Comparison of ENCODE assay signal across 18 cellular contexts in the genomic region with DNA sequence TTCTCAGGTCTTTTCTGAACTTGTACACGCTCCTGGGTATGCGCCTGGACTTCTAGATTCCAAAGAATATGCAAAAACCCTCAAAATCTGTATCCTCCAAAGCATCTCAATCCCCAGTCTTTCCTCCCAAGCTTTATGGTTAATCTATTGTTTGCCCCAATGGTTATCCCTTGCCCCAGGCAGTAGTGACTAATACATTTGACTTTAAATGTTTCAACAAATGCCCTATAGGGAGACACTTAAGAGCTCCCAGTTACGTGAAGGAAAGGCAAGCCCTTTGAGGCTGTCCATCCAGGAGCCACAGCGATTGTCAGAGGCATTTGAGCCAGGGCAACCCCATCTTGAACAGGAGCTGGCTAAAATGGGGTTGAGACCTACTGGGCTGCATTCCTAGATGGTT. TPM values are rescaled to one million over a fixed set of nuclear protein-coding genes. Genes with fewer than 3 reads are reported as not detected.
DNase-seq lines count a peak whose midpoint lies in the region; ATAC-seq, FAIRE-seq and TF ChIP-seq lines count a peak whose summit lies in the region.
"Had no signal": no experiment of that assay in that cellular context is flagged by ENCODE, and none has a peak within 500 bp of the region (broad histone marks: within the 10 kb centered on the region; RNA-seq: fewer than 3 reads in every experiment).

No MANE protein-coding gene starts in this region.

- TF ChIP-seq EP300 in tibial nerve (IDR thresholded peaks at IDR 0.05) = no peak

- no peaks in the 10 kb centered on the region for H4K20me1 ChIP-seq in astrocyte (ENCODE audit: insufficient read depth, low read length)

- no peak overlapping the region for H3K4me3 ChIP-seq in Panc1 (ENCODE audit: low read depth in 2 of 2, low read length in 2 of 2)
- H3K4me3 ChIP-seq in astrocyte (ENCODE audit: insufficient read depth, low read depth, low read length) = no peak overlapping the region
- H3K4me3 ChIP-seq in tibial nerve = no peak overlapping the region
- H3K4me3 ChIP-seq in uterus = no peak overlapping the region

- H3K4me1 ChIP-seq in Panc1 (ENCODE audit: control insufficient read depth, insufficient read depth, low read length) = no peaks in the 10 kb centered on the region
- H3K4me1 ChIP-seq in astrocyte (ENCODE audit: insufficient read depth, low read length) = no peaks in the 10 kb centered on the region
- no peaks in the 10 kb centered on the region for H3K4me1 ChIP-seq in tibial nerve
- no peaks in the 10 kb centered on the region for H3K4me1 ChIP-seq in uterus
- H3K4me1 ChIP-seq: BE2C had no signal

- H3K36me3 ChIP-seq in Panc1 (ENCODE audit: control insufficient read depth, insufficient read depth, low read length) (no peaks in the 10 kb centered on the region), astrocyte (ENCODE audit: insufficient read depth, low read length) (no peaks in the 10 kb centered on the region), tibial nerve (no peaks in the 10 kb centered on the region), uterus (no peaks in the 10 kb centered on the region)
- H3K36me3 ChIP-seq: BE2C had no signal

- ATAC-seq in natural killer cell treated with Interleukin-12 subunit alpha and Interleukin-12 subunit beta and Interleukin-15 and Interleukin-18, amount 100 ng/mL, for 72 hours = no peak
- ATAC-seq in natural killer cell = no peak
- peak; percentile 47; the same call in 1 of the 2 replicates for ATAC-seq in Panc1

- no peak overlapping the region for H3K4me3 Mint-ChIP-seq in natural killer cell treated with Interleukin-12 subunit alpha and Interleukin-12 subunit beta and Interleukin-15 and Interleukin-18, amount 100 ng/mL, for 72 hours
- H3K4me3 Mint-ChIP-seq in natural killer cell (no peak overlapping the region), astrocyte (ENCODE audit: unreplicated experiment) (no peak overlapping the region), neural crest cell (no peak overlapping the region)
- H3K4me3 Mint-ChIP-seq: CD4-positive, alpha-beta memory T cell; H9 had no signal

- H3K27me3 ChIP-seq in Panc1 (ENCODE audit: control insufficient read depth, insufficient read depth, low read length) = peaks cover 4% of the 10 kb centered on the region; the same call in 1 of the 2 replicates
- H3K27me3 ChIP-seq in astrocyte (ENCODE audit: insufficient read depth, low read length) = peaks cover 3% of the 10 kb centered on the region
- H3K27me3 ChIP-seq in tibial nerve = peaks cover 0 to 9% of the 10 kb centered on the region in 2 donors
- no peaks in the 10 kb centered on the region for H3K27me3 ChIP-seq in uterus
- H3K27me3 ChIP-seq: BE2C had no signal

- H3K4me2 ChIP-seq in astrocyte (ENCODE audit: low read length) = no peak overlapping the region

- CTCF ChIA-PET in Panc1 (lab: Charles Lee) = no interaction called here

- intact Hi-C loops in natural killer cell (cut with micrococcal nuclease) = no loop called here
- intact Hi-C loops in Panc1 (cut with micrococcal nuclease; ENCODE audit: unreplicated experiment) = no loop called here
- intact Hi-C loops in uterus (cut with DNase I; ENCODE audit: low total_unique reads) = no loop called here

- no peak overlapping the region for H3K27ac Mint-ChIP-seq in natural killer cell treated with Interleukin-12 subunit alpha and Interleukin-12 subunit beta and Interleukin-15 and Interleukin-18, amount 100 ng/mL, for 72 hours
- H3K27ac Mint-ChIP-seq in natural killer cell (no peak overlapping the region), astrocyte (ENCODE audit: unreplicated experiment) (peak overlapping the region; percentile 47), neural crest cell (ENCODE audit: unreplicated experiment) (peak overlapping the region; percentile 9)
- H3K27ac Mint-ChIP-seq: CD4-positive, alpha-beta memory T cell; H9 had no signal

- H3K27me3 Mint-ChIP-seq in natural killer cell treated with Interleukin-12 subunit alpha and Interleukin-12 subunit beta and Interleukin-15 and Interleukin-18, amount 100 ng/mL, for 72 hours = peaks cover 21 to 24% of the 10 kb centered on the region in 2 donors
- H3K27me3 Mint-ChIP-seq in natural killer cell (ENCODE audit: low read depth in 2 of 2) (peaks cover 19 to 23% of the 10 kb centered on the region in 2 donors), astrocyte (ENCODE audit: low read depth, unreplicated experiment) (peaks cover 39% of the 10 kb centered on the region), neural crest cell (ENCODE audit: low read depth) (no peaks in the 10 kb centered on the region)

- FAIRE-seq in astrocyte (lab: Jason Lieb, UNC) = no peak
- FAIRE-seq: A204.1, GM19239 had no signal

- TF ChIP-seq POLR2A in tibial nerve (IDR thresholded peaks at IDR 0.05) (no peak), uterus (IDR thresholded peaks at IDR 0.05) (no peak)

- H3K9me3 Mint-ChIP-seq in natural killer cell treated with Interleukin-12 subunit alpha and Interleukin-12 subunit beta and Interleukin-15 and Interleukin-18, amount 100 ng/mL, for 72 hours = peaks cover 4% of the 10 kb centered on the region
- peaks cover 3 to 4% of the 10 kb centered on the region in 2 donors for H3K9me3 Mint-ChIP-seq in natural killer cell
- peaks cover 29% of the 10 kb centered on the region for H3K9me3 Mint-ChIP-seq in astrocyte (ENCODE audit: unreplicated experiment)
- H3K9me3 Mint-ChIP-seq in neural crest cell = peaks cover 11% of the 10 kb centered on the region

- H3K79me2 ChIP-seq in astrocyte (ENCODE audit: insufficient read depth, low read length) = no peaks in the 10 kb centered on the region

- H3K4me1 Mint-ChIP-seq in natural killer cell treated with Interleukin-12 subunit alpha and Interleukin-12 subunit beta and Interleukin-15 and Interleukin-18, amount 100 ng/mL, for 72 hours (ENCODE audit: low read depth in 2 of 2) = no peaks in the 10 kb centered on the region
- H3K4me1 Mint-ChIP-seq in natural killer cell (no peaks in the 10 kb centered on the region), astrocyte (ENCODE audit: low read depth, unreplicated experiment) (no peaks in the 10 kb centered on the region), neural crest cell (no peaks in the 10 kb centered on the region)
- H3K4me1 Mint-ChIP-seq: CD4-positive, alpha-beta memory T cell; H9 had no signal

- POLR2A ChIA-PET in Panc1 (lab: Charles Lee) = no interaction called here

- no peak overlapping the region for H2AFZ ChIP-seq in astrocyte (ENCODE audit: low read depth, low read length)

- H3K9ac ChIP-seq in astrocyte (ENCODE audit: low read length) = no peak overlapping the region

- in situ Hi-C loops in Panc1 (cut with HindIII; ENCODE audit: low pct_unique_long_range_greater_than_20kb, low sequenced_read_pairs) = no loop called here

- BruUV-seq in Panc1 (replicated peaks; lab: Mats Ljungman, UMichigan) = no TSS peak

- TF ChIP-seq CTCF in natural killer cell (IDR thresholded peaks at IDR 0.05) = no peak
- no peak for TF ChIP-seq CTCF in Panc1 (IDR thresholded peaks at IDR 0.05)
- no peak for TF ChIP-seq CTCF in astrocyte (IDR thresholded peaks at IDR 0.05; ENCODE audit: insufficient read depth, low read depth, low read length)
- no peak for TF ChIP-seq CTCF in neural crest cell (conservative IDR thresholded peaks at IDR 0.05)
- no peak for TF ChIP-seq CTCF in tibial nerve (IDR thresholded peaks at IDR 0.05)
- TF ChIP-seq CTCF in uterus (IDR thresholded peaks at IDR 0.05) = no peak

- 87 to 89% methylated on average over 4 of the region's 4 CpGs for WGBS in tibial nerve, 2 donors

- H3K36me3 Mint-ChIP-seq in natural killer cell treated with Interleukin-12 subunit alpha and Interleukin-12 subunit beta and Interleukin-15 and Interleukin-18, amount 100 ng/mL, for 72 hours = no peaks in the 10 kb centered on the region
- H3K36me3 Mint-ChIP-seq in natural killer cell (peaks cover 18% of the 10 kb centered on the region), astrocyte (ENCODE audit: low read depth, unreplicated experiment) (peaks cover 4% of the 10 kb centered on the region), neural crest cell (ENCODE audit: low read depth) (peaks cover 5% of the 10 kb centered on the region)
- H3K36me3 Mint-ChIP-seq: CD4-positive, alpha-beta memory T cell had no signal

- peak; percentile 39 for DNase-seq in natural killer cell treated with Interleukin-12 subunit alpha and Interleukin-12 subunit beta and Interleukin-15 and Interleukin-18, amount 100 ng/mL, for 72 hours (ENCODE audit: low spot score)
- no peak for DNase-seq in natural killer cell
- no peak for DNase-seq in Panc1 (ENCODE audit: low read depth, low spot score)
- no peak for DNase-seq in astrocyte (ENCODE audit: low read depth)
- no peak for DNase-seq in neural crest cell (ENCODE audit: low read depth, low spot score)
- no peak for DNase-seq in tibial nerve (ENCODE audit: low spot score in 2 of 2)
- DNase-seq in uterus = no peak
- no peak for DNase-seq in NCI-H2227 (lab: John Stamatoyannopoulos, UW; ENCODE audit: unreplicated experiment)
- DNase-seq: BE2C; CD4-positive, alpha-beta memory T cell; DMS79; GF-D8; GOT3; H9 had no signal

- H3K9me3 ChIP-seq in Panc1 (ENCODE audit: control insufficient read depth, insufficient read depth, low read depth, low read length) (no peaks in the 10 kb centered on the region), astrocyte (ENCODE audit: insufficient read depth, low read depth, low read length) (peaks cover 5% of the 10 kb centered on the region), tibial nerve (peaks cover 0 to 41% (median 0%) of the 10 kb centered on the region in 4 donors), uterus (peaks cover 0 to 11% of the 10 kb centered on the region in 2 donors)
- H3K9me3 ChIP-seq: BE2C had no signal

- H3K27ac ChIP-seq in Panc1 (ENCODE audit: low read length) = no peak overlapping the region
- H3K27ac ChIP-seq in astrocyte (ENCODE audit: low read depth, low read length) = no peak overlapping the region
- H3K27ac ChIP-seq in tibial nerve = no peak overlapping the region
- H3K27ac ChIP-seq in uterus = no peak overlapping the region
- H3K27ac ChIP-seq: C4-2B, HL-60 had no signal

RNA-seq across cellular contexts. Expression of gene FOXL3, which starts 12.7 kb away (rescaled TPM):
- not detected for total RNA-seq in natural killer cell treated with Interleukin-12 subunit alpha and Interleukin-12 subunit beta and Interleukin-15 and Interleukin-18, amount 100 ng/mL, for 72 hours
- not detected for total RNA-seq in natural killer cell
- not detected for total RNA-seq in Panc1 (2021; ENCODE audit: unreplicated experiment)
- polyA plus RNA-seq in Panc1 (2012; ENCODE audit: insufficient read length) = not detected
- not detected in 2 replicates for total RNA-seq in astrocyte
- total RNA-seq in neural crest cell = not detected in 2 replicates
- total RNA-seq in tibial nerve = not detected
- not detected for total RNA-seq in uterus
- total RNA-seq: CD4-positive, alpha-beta memory T cell; H9 had no signal
- polyA plus RNA-seq: CD4-positive, alpha-beta memory T cell had no signal

Comparison
In these comparisons a context has a peak if more than half of its experiments do, and no peak if none do; other contexts are left out.
1. H3K27ac Mint-ChIP-seq: peak in astrocyte (single experiment) and neural crest cell (single experiment); none in natural killer cell treated with Interleukin-12 subunit alpha and Interleukin-12 subunit beta and Interleukin-15 and Interleukin-18, amount 100 ng/mL, for 72 hours (0 of 2) and natural killer cell (0 of 2).